Comparison of ENCODE assay signal across 26 cellular contexts in genomic region chr5:6486074-6486473, GRCh38. TPM values are rescaled to one million over a fixed set of nuclear protein-coding genes. Genes with fewer than 3 reads are reported as not detected.
"Had no signal": no experiment of that assay in that cellular context is flagged by ENCODE, and none has a peak within 500 bp of the region (broad histone marks: within the 10 kb centered on the region; RNA-seq: fewer than 3 reads in every experiment).

No MANE protein-coding gene starts in this region.

- H3K4me1 Mint-ChIP-seq: activated T-helper 17 cell treated with anti-CD3 and anti-CD28 coated beads, Interleukin-2, amount 50 U/mL, for 72 hours; central memory CD8-positive, alpha-beta T cell had no signal

- FAIRE-seq: astrocyte, TTC549 had no signal

- H3K9me3 Mint-ChIP-seq: activated CD4-positive, alpha-beta memory T cell treated with anti-CD3 and anti-CD28 coated beads for 36 hours; activated CD4-positive, alpha-beta T cell treated with anti-CD3 and anti-CD28 coated beads, Interleukin-2, amount 10 ng/mL, durations not matched to agents 7 days and 5 days; activated naive CD4-positive, alpha-beta T cell treated with anti-CD3 and anti-CD28 coated beads for 36 hours; activated T-cell treated with anti-CD3 and anti-CD28 coated beads, Interleukin-2, amount 50 U/mL, for 4 hours; activated T-helper 17 cell treated with anti-CD3 and anti-CD28 coated beads, Interleukin-2, amount 50 U/mL, for 72 hours; central memory CD8-positive, alpha-beta T cell had no signal

- ATAC-seq: activated T-cell treated with anti-CD3 and anti-CD28 coated beads, Interleukin-2, amount 50 U/mL, for 4 hours; activated T-helper 17 cell treated with anti-CD3 and anti-CD28 coated beads, Interleukin-2, amount 50 U/mL, for 72 hours had no signal

- H3K4me3 Mint-ChIP-seq: activated CD4-positive, alpha-beta memory T cell treated with anti-CD3 and anti-CD28 coated beads for 36 hours; activated CD4-positive, alpha-beta T cell treated with anti-CD3 and anti-CD28 coated beads, Interleukin-2, amount 10 ng/mL, durations not matched to agents 7 days and 5 days; activated naive CD4-positive, alpha-beta T cell treated with anti-CD3 and anti-CD28 coated beads for 36 hours; activated naive CD8-positive, alpha-beta T cell; activated T-cell treated with anti-CD3 and anti-CD28 coated beads, Interleukin-2, amount 50 U/mL, for 4 hours; activated T-helper 17 cell treated with anti-CD3 and anti-CD28 coated beads, Interleukin-2, amount 50 U/mL, for 72 hours; brain; central memory CD8-positive, alpha-beta T cell had no signal

- H3K27ac ChIP-seq: PC-9 had no signal

- H3K27ac Mint-ChIP-seq: activated CD4-positive, alpha-beta memory T cell treated with anti-CD3 and anti-CD28 coated beads for 36 hours; activated CD4-positive, alpha-beta T cell treated with anti-CD3 and anti-CD28 coated beads, Interleukin-2, amount 10 ng/mL, durations not matched to agents 7 days and 5 days; activated naive CD4-positive, alpha-beta T cell treated with anti-CD3 and anti-CD28 coated beads for 36 hours; activated naive CD8-positive, alpha-beta T cell; activated T-helper 17 cell treated with anti-CD3 and anti-CD28 coated beads, Interleukin-2, amount 50 U/mL, for 72 hours had no signal

- DNase-seq: activated CD4-positive, alpha-beta memory T cell treated with anti-CD3 and anti-CD28 coated beads for 36 hours; activated CD4-positive, alpha-beta T cell treated with anti-CD3 and anti-CD28 coated beads, Interleukin-2, amount 10 ng/mL, durations not matched to agents 7 days and 5 days; activated CD4-positive, CD25-positive, alpha-beta regulatory T cell; activated CD8-positive, alpha-beta memory T cell treated with anti-CD3 and anti-CD28 coated beads for 24 hours; activated gamma-delta T cell; activated naive CD4-positive, alpha-beta T cell treated with anti-CD3 and anti-CD28 coated beads for 36 hours; activated T-cell treated with anti-CD3 and anti-CD28 coated beads, Interleukin-2, amount 50 U/mL, for 4 hours; amygdala; KBM-7; MV-4-11; NCI-H1092 treated with DMSO at 0.1 percent for 48 hours; NCI-H1436; NCI-H187; NCI-H2081; NCI-H524; PC-9; SHP77 treated with DMSO at 0.1 percent for 48 hours; T-helper 2 cell; T1000 had no signal

- H3K4me3 ChIP-seq: PC-9 had no signal

- H2AFZ ChIP-seq: PC-9 had no signal

- H3K27me3 Mint-ChIP-seq: activated naive CD8-positive, alpha-beta T cell; brain had no signal

- H3K36me3 Mint-ChIP-seq: activated CD4-positive, alpha-beta memory T cell treated with anti-CD3 and anti-CD28 coated beads for 36 hours; activated naive CD8-positive, alpha-beta T cell had no signal

- H3K4me2 ChIP-seq: PC-9 had no signal

RNA-seq across cellular contexts. Expression of gene UBE2QL1, which starts 37.4 kb away (rescaled TPM):
- total RNA-seq: activated CD4-positive, alpha-beta memory T cell treated with anti-CD3 and anti-CD28 coated beads for 36 hours; activated CD4-positive, alpha-beta T cell treated with anti-CD3 and anti-CD28 coated beads, Interleukin-2, amount 10 ng/mL, durations not matched to agents 7 days and 5 days; activated naive CD4-positive, alpha-beta T cell treated with anti-CD3 and anti-CD28 coated beads for 36 hours; activated T-cell treated with anti-CD3 and anti-CD28 coated beads, Interleukin-2, amount 50 U/mL, for 4 hours; activated T-helper 17 cell treated with anti-CD3 and anti-CD28 coated beads, Interleukin-2, amount 50 U/mL, for 72 hours; LHCN-M2; PC-9 had no signal
